ENCODE assay signal across 18 cellular contexts in genomic region chr7:18040196-18040595, GRCh38. TPM values are rescaled to one million over a fixed set of nuclear protein-coding genes. Genes with fewer than 3 reads are reported as not detected.
DNase-seq lines count a peak whose midpoint lies in the region; ATAC-seq and TF ChIP-seq lines count a peak whose summit lies in the region.
"Had no signal": no experiment of that assay in that cellular context is flagged by ENCODE, and none has a peak within 500 bp of the region (broad histone marks: within the 10 kb centered on the region; RNA-seq: fewer than 3 reads in every experiment).

No MANE protein-coding gene starts in this region.

- H3K4me1 ChIP-seq in gastroesophageal sphincter, result no peaks in the 10 kb centered on the region
- H3K4me1 ChIP-seq: BLaER1 treated with 17β-estradiol and CSF1 and Interleukin-3, amounts not matched to agents 10 nM and 100 nM; stomach had no signal

- H3K27me3 ChIP-seq in gastroesophageal sphincter, result no peaks in the 10 kb centered on the region
- H3K27me3 ChIP-seq: BLaER1 treated with 17β-estradiol and CSF1 and Interleukin-3, amounts not matched to agents 10 nM and 100 nM; stomach had no signal

- no peak for ATAC-seq in gastroesophageal sphincter

- no peaks in the 10 kb centered on the region for H3K36me3 ChIP-seq in gastroesophageal sphincter
- H3K36me3 ChIP-seq: BLaER1 treated with 17β-estradiol and CSF1 and Interleukin-3, amounts not matched to agents 10 nM and 100 nM; stomach had no signal

- DNase-seq in Daoy (ENCODE audit: low read depth), result peak; percentile 59
- DNase-seq in NCI-H226, result peak; percentile 49
- DNase-seq in dedifferentiated amniotic fluid mesenchymal stem cell (ENCODE audit: extremely low spot score), result peak; percentile 68
- peak; percentile 18 for DNase-seq in myocyte (ENCODE audit: low read depth)
- no peak for DNase-seq in islet precursor cell
- DNase-seq in putamen (ENCODE audit: low spot score), result no peak
- no peak for DNase-seq in globus pallidus (ENCODE audit: low spot score)
- DNase-seq: activated CD4-positive, alpha-beta T cell treated with anti-CD3 and anti-CD28 coated beads for 48 hours; H7; NCI-H1105; retina; stomach; T-helper 2 cell had no signal

- TF ChIP-seq EP300 in gastroesophageal sphincter (IDR thresholded peaks at IDR 0.05), result no peak

- no peak overlapping the region for H3K4me3 ChIP-seq in gastroesophageal sphincter
- H3K4me3 ChIP-seq: BLaER1 treated with 17β-estradiol and CSF1 and Interleukin-3, amounts not matched to agents 10 nM and 100 nM; stomach had no signal

- no peak overlapping the region for H3K27ac ChIP-seq in gastroesophageal sphincter
- H3K27ac ChIP-seq: BLaER1 treated with 17β-estradiol and CSF1 and Interleukin-3, amounts not matched to agents 10 nM and 100 nM; stomach had no signal

- no peak for TF ChIP-seq CTCF in gastroesophageal sphincter (IDR thresholded peaks at IDR 0.05)

- H3K9me3 ChIP-seq in gastroesophageal sphincter, result no peaks in the 10 kb centered on the region
- H3K9me3 ChIP-seq: stomach had no signal

- TF ChIP-seq POLR2A in gastroesophageal sphincter (IDR thresholded peaks at IDR 0.05), result no peak

- 73 to 74% methylated on average over 5 of the region's 5 CpGs for WGBS in gastroesophageal sphincter (ENCODE audit: low coverage in 1 of 2), 2 donors

RNA-seq across cellular contexts. Expression of gene PRPS1L1, which starts 12.6 kb away (rescaled TPM):
- not detected in 2 replicates for total RNA-seq in Daoy (2014; rRNA removed; shearing (Covaris generic))
- total RNA-seq in myocyte, result not detected in 2 replicates
- not detected for polyA plus RNA-seq in myocyte (2012)
- total RNA-seq in gastroesophageal sphincter, result not detected
- total RNA-seq: activated T-helper 1 cell treated with anti-CD3 and anti-CD28 coated beads, Interleukin-12 subunit alpha, Interleukin-12 subunit beta, Interleukin-2, Interleukin-4 antibody, amounts not matched to agents 30 ng/mL and 10 ng/mL and 1 ng/mL, durations not matched to agents 14 hours and 24 hours and 36 hours; epithelial cell of proximal tubule; H7; NCI-H460; stomach had no signal
- polyA plus RNA-seq: stomach had no signal

Comparison
In these comparisons a context has a peak if more than half of its experiments do, and no peak if none do; other contexts are left out.
1. DNase-seq: peak in Daoy (single experiment), NCI-H226 (single experiment), dedifferentiated amniotic fluid mesenchymal stem cell (single experiment) and myocyte (single experiment); none in islet precursor cell (single experiment), putamen (single experiment) and globus pallidus (single experiment).